In the genomic region with DNA sequence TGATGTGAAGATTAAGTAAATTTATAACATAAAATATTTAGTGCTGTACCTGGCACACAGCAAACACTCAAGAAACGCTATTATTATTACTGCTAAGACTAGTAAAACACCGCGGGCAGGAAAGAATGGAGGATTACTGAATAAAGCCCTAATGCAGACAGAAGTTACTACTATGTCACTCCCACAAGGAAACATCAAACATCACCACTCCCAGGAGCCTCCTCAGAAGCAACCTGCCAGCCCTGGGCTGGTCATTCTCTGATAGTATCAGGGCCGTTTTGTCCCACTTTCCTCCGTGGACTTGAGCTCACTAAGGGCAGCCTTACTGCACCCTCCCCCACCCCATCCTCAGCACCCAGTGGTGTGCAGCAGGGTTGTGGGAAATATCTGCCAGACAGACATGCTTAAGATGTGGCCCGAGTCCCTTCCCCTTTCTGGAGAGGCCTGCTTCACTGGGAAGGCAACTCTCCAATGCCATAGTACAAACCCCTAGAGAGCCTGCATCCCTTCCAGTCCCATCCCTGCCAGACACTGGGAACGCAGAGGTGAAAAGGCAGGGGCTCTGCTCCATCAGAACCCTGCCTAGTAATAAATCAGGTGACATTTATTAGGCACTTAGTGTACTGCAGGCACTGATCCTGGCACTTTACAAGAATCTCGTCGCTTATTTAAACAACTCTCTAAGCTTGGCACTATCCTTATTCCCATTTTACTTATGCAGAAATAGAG, we compare ENCODE assay signal across 9 cellular contexts. TPM values are rescaled to one million over a fixed set of nuclear protein-coding genes. Genes with fewer than 3 reads are reported as not detected.
DNase-seq lines count a peak whose midpoint lies in the region; ATAC-seq and TF ChIP-seq lines count a peak whose summit lies in the region.
"Had no signal": no experiment of that assay in that cellular context is flagged by ENCODE, and none has a peak within 500 bp of the region (broad histone marks: within the 10 kb centered on the region; RNA-seq: fewer than 3 reads in every experiment).

No MANE protein-coding gene starts in this region.

- TF ChIP-seq CTCF in natural killer cell (IDR thresholded peaks at IDR 0.05): no peak

- H3K27ac ChIP-seq in mucosa of rectum (ENCODE audit: low read depth in 2 of 2, low read length in 2 of 2): peak overlapping the region; percentile 66 to 70

- H3K27me3 ChIP-seq in mucosa of rectum (ENCODE audit: control insufficient read depth in 2 of 2, insufficient read depth in 2 of 2, low read length in 2 of 2): no peaks in the 10 kb centered on the region

- ATAC-seq in natural killer cell: no peak
- ATAC-seq in natural killer cell treated with Interleukin-12 subunit alpha and Interleukin-12 subunit beta and Interleukin-15 and Interleukin-18, amount 100 ng/mL, for 72 hours: no peak

- DNase-seq in natural killer cell (no peak), NCI-H524 (lab: John Stamatoyannopoulos, UW) (no peak), NCI-H446 treated with DMSO at 0.1 percent for 48 hours (lab: John Stamatoyannopoulos, UW) (no peak), EL (no peak), NCI-H146 (lab: John Stamatoyannopoulos, UW) (no peak)
- DNase-seq in natural killer cell treated with Interleukin-12 subunit alpha and Interleukin-12 subunit beta and Interleukin-15 and Interleukin-18, amount 100 ng/mL, for 72 hours (ENCODE audit: low spot score): no peak
- DNase-seq in activated naive CD8-positive, alpha-beta T cell treated with anti-CD3 and anti-CD28 coated beads for 36 hours: no peak
- DNase-seq: hypothalamus had no signal

- no peaks in the 10 kb centered on the region for H3K9me3 Mint-ChIP-seq in natural killer cell
- H3K9me3 Mint-ChIP-seq in natural killer cell treated with Interleukin-12 subunit alpha and Interleukin-12 subunit beta and Interleukin-15 and Interleukin-18, amount 100 ng/mL, for 72 hours: no peaks in the 10 kb centered on the region
- no peaks in the 10 kb centered on the region for H3K9me3 Mint-ChIP-seq in activated naive CD8-positive, alpha-beta T cell treated with anti-CD3 and anti-CD28 coated beads for 36 hours

- peaks cover 48 to 73% of the 10 kb centered on the region in 2 donors for H3K4me1 Mint-ChIP-seq in natural killer cell
- H3K4me1 Mint-ChIP-seq in natural killer cell treated with Interleukin-12 subunit alpha and Interleukin-12 subunit beta and Interleukin-15 and Interleukin-18, amount 100 ng/mL, for 72 hours (ENCODE audit: low read depth in 2 of 2): peaks cover 51 to 53% of the 10 kb centered on the region in 2 donors
- H3K4me1 Mint-ChIP-seq in activated naive CD8-positive, alpha-beta T cell treated with anti-CD3 and anti-CD28 coated beads for 36 hours: peaks cover 82% of the 10 kb centered on the region

- no peaks in the 10 kb centered on the region for H3K9me3 ChIP-seq in mucosa of rectum (ENCODE audit: control insufficient read depth in 2 of 2, low read length in 2 of 2)

- no peaks in the 10 kb centered on the region for H3K27me3 Mint-ChIP-seq in natural killer cell (ENCODE audit: low read depth in 2 of 2)
- H3K27me3 Mint-ChIP-seq in natural killer cell treated with Interleukin-12 subunit alpha and Interleukin-12 subunit beta and Interleukin-15 and Interleukin-18, amount 100 ng/mL, for 72 hours: no peaks in the 10 kb centered on the region
- H3K27me3 Mint-ChIP-seq in activated naive CD8-positive, alpha-beta T cell treated with anti-CD3 and anti-CD28 coated beads for 36 hours: no peaks in the 10 kb centered on the region

- no peaks in the 10 kb centered on the region for H3K36me3 ChIP-seq in mucosa of rectum (ENCODE audit: control insufficient read depth in 2 of 2, insufficient read depth in 2 of 2, low read length in 2 of 2)

- intact Hi-C loops in natural killer cell (cut with micrococcal nuclease): loop anchor here (10.0 kb wide), 1 partner anchor 693 kb away; no protein-coding TSS in a partner anchor

- H3K4me3 ChIP-seq in mucosa of rectum (ENCODE audit: low read length in 2 of 2): no peak overlapping the region

- H3K9ac ChIP-seq in mucosa of rectum (ENCODE audit: low read depth in 1 of 2, low read length in 2 of 2): peak overlapping the region in 1 of 2 donors; percentile 16

- no peaks in the 10 kb centered on the region for H3K36me3 Mint-ChIP-seq in natural killer cell
- no peaks in the 10 kb centered on the region for H3K36me3 Mint-ChIP-seq in natural killer cell treated with Interleukin-12 subunit alpha and Interleukin-12 subunit beta and Interleukin-15 and Interleukin-18, amount 100 ng/mL, for 72 hours
- H3K36me3 Mint-ChIP-seq in activated naive CD8-positive, alpha-beta T cell treated with anti-CD3 and anti-CD28 coated beads for 36 hours: peaks cover 32% of the 10 kb centered on the region

- no peak overlapping the region for H3K4me3 Mint-ChIP-seq in natural killer cell
- no peak overlapping the region for H3K4me3 Mint-ChIP-seq in natural killer cell treated with Interleukin-12 subunit alpha and Interleukin-12 subunit beta and Interleukin-15 and Interleukin-18, amount 100 ng/mL, for 72 hours
- no peak overlapping the region for H3K4me3 Mint-ChIP-seq in activated naive CD8-positive, alpha-beta T cell treated with anti-CD3 and anti-CD28 coated beads for 36 hours

- H3K4me1 ChIP-seq in mucosa of rectum (ENCODE audit: control insufficient read depth in 2 of 2, insufficient read depth in 2 of 2, low read length in 2 of 2): peaks cover 56 to 66% of the 10 kb centered on the region in 2 donors

- peak overlapping the region; percentile 94 to 98 for H3K27ac Mint-ChIP-seq in natural killer cell
- peak overlapping the region in 1 of 2 donors; percentile 78 for H3K27ac Mint-ChIP-seq in natural killer cell treated with Interleukin-12 subunit alpha and Interleukin-12 subunit beta and Interleukin-15 and Interleukin-18, amount 100 ng/mL, for 72 hours
- peak overlapping the region; percentile 43 for H3K27ac Mint-ChIP-seq in activated naive CD8-positive, alpha-beta T cell treated with anti-CD3 and anti-CD28 coated beads for 36 hours

RNA-seq across cellular contexts. Expression of gene ECE1, which starts 41.7 kb away (rescaled TPM):
- 10 to 100 TPM; 47.2 to 70.1 (median 50.7) TPM for total RNA-seq in natural killer cell
- total RNA-seq in natural killer cell treated with Interleukin-12 subunit alpha and Interleukin-12 subunit beta and Interleukin-15 and Interleukin-18, amount 100 ng/mL, for 72 hours: 10 to 100 TPM; 33.7 to 53.9 TPM
- total RNA-seq in activated naive CD8-positive, alpha-beta T cell treated with anti-CD3 and anti-CD28 coated beads for 36 hours: 100 to 1,000 TPM in 1 of 2 experiments, 10 to 100 TPM in 1; 95.6 to 101 TPM
